9 cellular contexts compared by ENCODE assay signal in genomic region chr6:93294879-93295278, GRCh38.
"Had no signal": no experiment of that assay in that cellular context is flagged by ENCODE, and none has a peak within 500 bp of the region (broad histone marks: within the 10 kb centered on the region; RNA-seq: fewer than 3 reads in every experiment).

No MANE protein-coding gene starts in this region.

- H3K4me3 ChIP-seq: GM23248, HAP-1 had no signal

- ATAC-seq: HCT116, HepG2 had no signal

- H3K27ac ChIP-seq: GM23248, HL-60, KMS-11 had no signal

- DNase-seq: GM23248, GOT3, H7, KBM-7 had no signal

- H3K9me3 ChIP-seq: HAP-1 had no signal

- H3K36me3 ChIP-seq: HAP-1 had no signal
